ENCODE assay signal across 31 cellular contexts in genomic region chr19:4257025-4257424, GRCh38. TPM values are rescaled to one million over a fixed set of nuclear protein-coding genes. Genes with fewer than 3 reads are reported as not detected.
A peak's percentile ranks its signal among the peaks of the same experiment; 100 is the strongest.
DNase-seq lines count a peak whose midpoint lies in the region; ATAC-seq, FAIRE-seq and TF ChIP-seq lines count a peak whose summit lies in the region.
"Had no signal": no experiment of that assay in that cellular context is flagged by ENCODE, and none has a peak within 500 bp of the region (broad histone marks: within the 10 kb centered on the region; RNA-seq: fewer than 3 reads in every experiment).

No MANE protein-coding gene starts in this region.

- no peak for DNase-seq in K562 (ENCODE audit: extremely low read depth in 1 of 4, low spot score in 3 of 4)
- peak; percentile 67 for DNase-seq in osteoblast (ENCODE audit: insufficient read length, low spot score, missing footprints)
- DNase-seq: 8988T; ACHN; BE2C; C1 segment of cervical spinal cord; CD4-positive, alpha-beta memory T cell; CD8-positive, alpha-beta memory T cell; COR-L47; DMS 273 treated with DMSO at 0.1 percent for 48 hours; DMS153; DMS53; DMS79; DND-41; EL; GDM1 had no signal

- intact Hi-C loops in K562 (cut with micrococcal nuclease) = no loop called here

- no peaks in the 10 kb centered on the region for H3K79me2 ChIP-seq in K562 (ENCODE audit: control insufficient read depth, insufficient read depth, low read length)
- H3K79me2 ChIP-seq in osteoblast (ENCODE audit: insufficient read depth, low read length) = no peaks in the 10 kb centered on the region

- H4K20me1 ChIP-seq in K562 (replicated peaks; ENCODE audit: control insufficient read depth, insufficient read depth, low read length) = no peaks in the 10 kb centered on the region
- H4K20me1 ChIP-seq in osteoblast (ENCODE audit: insufficient read depth, low read length) = no peaks in the 10 kb centered on the region
- H4K20me1 ChIP-seq: BLaER1 had no signal

- H3K4me2 ChIP-seq in K562 (ENCODE audit: insufficient read depth, low read length) (no peak overlapping the region), osteoblast (ENCODE audit: insufficient read depth, low read length) (no peak overlapping the region)
- H3K4me2 ChIP-seq: BLaER1 had no signal

- H3K36me3 ChIP-seq in HEK293 (ENCODE audit: control insufficient read depth in 2 of 2, insufficient read depth in 1 of 2, low read length in 2 of 2) (peaks cover 27 to 71% of the 10 kb centered on the region in 2 experiments; a peak in 2 of 3 replicates), K562 (ENCODE audit: control insufficient read depth, insufficient read depth, low read length) (peaks cover 66% of the 10 kb centered on the region; the same call in 2 of the 3 replicates), osteoblast (ENCODE audit: insufficient read depth, low read length) (peaks cover 36% of the 10 kb centered on the region)

- POLR2A ChIA-PET in HEK293 (lab: Yijun Ruan, JAX) = interaction anchor here (0.7 kb wide), 1 partner anchor 8 kb away, joined by 5 read pairs; no protein-coding TSS in a partner anchor
- POLR2A ChIA-PET in K562 (lab: Yijun Ruan, JAX) = interaction anchor here (0.6 to 2.7 kb wide), 4 partner anchors 10 to 142 kb away, joined by 3 to 9 read pairs (median 4); partner anchors contain the start of gene YJU2

- no peak overlapping the region for H2AFZ ChIP-seq in K562 (ENCODE audit: low read depth, low read length)
- H2AFZ ChIP-seq in osteoblast (ENCODE audit: low read length) = no peak overlapping the region

- TF ChIP-seq RAD21 in K562 (CRISPR knock-in tag; conservative IDR thresholded peaks at IDR 0.05 in 1 of 2, IDR thresholded peaks at IDR 0.05 in 1 of 2) = no peak

- TF ChIP-seq EP300 in K562 (IDR thresholded peaks at IDR 0.05; ENCODE audit: low read length) = no peak

- in situ Hi-C loops in K562 (cut with MboI) = no loop called here

- CTCF ChIA-PET in HEK293 (lab: Yijun Ruan, JAX) (interaction anchor here (2.7 kb wide), 1 partner anchor 10 kb away, joined by 19 read pairs; no protein-coding TSS in a partner anchor), K562 (lab: Yijun Ruan, JAX; ENCODE audit: low intra/inter-chr PET ratio) (no interaction called here)

- no peaks in the 10 kb centered on the region for H3K27me3 ChIP-seq in K562 (ENCODE audit: control insufficient read depth in 2 of 2, insufficient read depth in 2 of 2, low read length in 2 of 2)
- H3K27me3 ChIP-seq in osteoblast (ENCODE audit: insufficient read depth, low read length) = no peaks in the 10 kb centered on the region
- H3K27me3 ChIP-seq: BE2C, BLaER1 had no signal

- H3K4me1 ChIP-seq in HEK293 (ENCODE audit: control insufficient read depth, insufficient read depth, low read length) = no peaks in the 10 kb centered on the region
- H3K4me1 ChIP-seq in K562 (replicated peaks in 1 of 2; ENCODE audit: control insufficient read depth in 2 of 2, insufficient read depth in 2 of 2, low read length in 2 of 2) = peaks cover 0 to 5% of the 10 kb centered on the region in 2 experiments; a peak in 1 of 5 replicates
- H3K4me1 ChIP-seq in osteoblast (ENCODE audit: insufficient read depth, low read length) = no peaks in the 10 kb centered on the region
- H3K4me1 ChIP-seq: BE2C had no signal

- no peak for TF ChIP-seq POLR2A in K562 (conservative IDR thresholded peaks at IDR 0.05)

- no peaks in the 10 kb centered on the region for H3K9me3 ChIP-seq in HEK293 (ENCODE audit: control insufficient read depth, insufficient read depth, low read depth, low read length)
- peaks cover 9% of the 10 kb centered on the region for H3K9me3 ChIP-seq in K562 (replicated peaks; ENCODE audit: control insufficient read depth, insufficient read depth, low read depth, low read length)
- peaks cover 6% of the 10 kb centered on the region for H3K9me3 ChIP-seq in osteoblast (ENCODE audit: low read depth, low read length)
- H3K9me3 ChIP-seq: BE2C had no signal

- FAIRE-seq in K562 (lab: Jason Lieb, UNC) = no peak
- FAIRE-seq: A204.1, GM12878, GM12892, GM18507, GM19239 had no signal

- H3K27ac ChIP-seq in HEK293 (ENCODE audit: extremely low read depth, low read depth, low read length) (no peak overlapping the region), K562 (ENCODE audit: extremely low read depth, low read depth, low read length) (no peak overlapping the region), osteoblast (ENCODE audit: low read depth, low read length) (no peak overlapping the region)
- H3K27ac ChIP-seq: BLaER1 had no signal

- H3K4me3 ChIP-seq in HEK293 (ENCODE audit: low read depth, low read length) (no peak overlapping the region), K562 (no peak overlapping the region), osteoblast (ENCODE audit: insufficient read depth, low read length) (no peak overlapping the region)
- H3K4me3 ChIP-seq: BLaER1, GM12878 had no signal

- TF ChIP-seq CTCF in HEK293 (tag by site-specific recombination; IDR thresholded peaks at IDR 0.05) (no peak), K562 (IDR thresholded peaks at IDR 0.05 in 2 of 3, conservative IDR thresholded peaks at IDR 0.05 in 1 of 3; ENCODE audit: insufficient read depth in 2 of 3, low read depth in 1 of 3, low read length in 3 of 3) (no peak), osteoblast (IDR thresholded peaks at IDR 0.05; ENCODE audit: extremely low read depth, low read depth, low read length) (no peak)

- BruUV-seq in K562 (replicated peaks; lab: Mats Ljungman, UMichigan) = no TSS peak

- H3K9ac ChIP-seq in K562 (ENCODE audit: insufficient read depth in 1 of 2, low read depth in 2 of 2, low read length in 2 of 2) = no peak overlapping the region
- H3K9ac ChIP-seq: BLaER1 had no signal

- H3K9me1 ChIP-seq in K562 (ENCODE audit: control insufficient read depth, insufficient read depth, low read length) = no peaks in the 10 kb centered on the region

- 99% methylated on average over 6 of the region's 6 CpGs for WGBS in K562 (ENCODE audit: insufficient coverage, low coverage, missing lambda C conversion rate)

- ATAC-seq in K562 (no peak), HG03571 (IDR thresholded peaks at IDR 0.05; ENCODE audit: unreplicated experiment) (no peak), GM18511 (IDR thresholded peaks at IDR 0.05; ENCODE audit: unreplicated experiment) (no peak)
- ATAC-seq: GM12878 had no signal

RNA-seq across cellular contexts. Expression of gene YJU2, which starts 10.1 kb away (rescaled TPM):
- 8.3 and 15.5 TPM in 2 replicates for total RNA-seq in K562 (2011; cell fraction: chromatin; rRNA removed; ENCODE audit: low replicate concordance)
- 12.6 and 14.5 TPM in 2 replicates for total RNA-seq in K562 (2011; cell fraction: nucleolus; rRNA removed)
- total RNA-seq in K562 (2011; cell fraction: nucleoplasm; rRNA removed) = 8.1 and 11.4 TPM in 2 replicates
- total RNA-seq in K562 (2014; rRNA removed) (34.9 and 46.0 TPM in 2 replicates), K562 (2014; rRNA removed; fragmentation: Illumina TruSeq; extraction: Trizol) (11.7 and 12.1 TPM in 2 replicates), K562 (2015; rRNA removed; fragmentation: Illumina TruSeq; extraction: Trizol) (22.4 and 23.5 TPM in 2 replicates), K562 (2021) (26.5 and 28.6 TPM in 2 replicates), osteoblast (15.3 and 17.0 TPM in 2 replicates)
- polyA plus RNA-seq in K562 (2011; rRNA removed) (12.6 and 15.4 TPM in 2 replicates), K562 (2014; fragmentation: Illumina TruSeq; extraction: Trizol) (19.3 and 27.8 TPM in 2 replicates), K562 (2014; fragmentation: Nextera tagmentation; extraction: Ambion mirVana) (1 to 10 TPM in 1 of 2 experiments, under 1 TPM in 1; 0.41 to 1.4 TPM), K562 (2014; rRNA removed) (33.0 and 34.6 TPM in 2 replicates)
- polyA plus RNA-seq in K562 (2011; cell fraction: cytosol; rRNA removed) = 17.5 and 33.3 TPM in 2 replicates
- polyA plus RNA-seq in K562 (2011; cell fraction: nucleus; rRNA removed) = 8.4 and 11.4 TPM in 2 replicates
- polyA plus RNA-seq in K562 (2012) = 20.8 and 26.9 TPM in 2 replicates
- 11.0 and 12.5 TPM in 2 replicates for polyA minus RNA-seq in K562 (2011; rRNA and poly(A)+ RNA removed)
- polyA minus RNA-seq in K562 (2011; cell fraction: cytosol; rRNA and poly(A)+ RNA removed) = 8.3 and 10.7 TPM in 2 replicates
- polyA minus RNA-seq in K562 (2011; cell fraction: nucleus; rRNA and poly(A)+ RNA removed) = 3.2 and 6.4 TPM in 2 replicates

RNA-seq across cellular contexts. Expression of gene SHD, which starts 22.0 kb away (rescaled TPM):
- total RNA-seq in K562 (2011; cell fraction: chromatin; rRNA removed; ENCODE audit: low replicate concordance) = 0.42 TPM in 1 of 2 replicates, not detected in the other
- total RNA-seq in K562 (2011; cell fraction: nucleolus; rRNA removed) = not detected in 2 replicates
- total RNA-seq in K562 (2011; cell fraction: nucleoplasm; rRNA removed) = not detected in 2 replicates
- total RNA-seq in K562 (2014; rRNA removed) (0.33 TPM in 1 of 2 replicates, not detected in the other), K562 (2014; rRNA removed; fragmentation: Illumina TruSeq; extraction: Trizol) (not detected in 2 replicates), K562 (2015; rRNA removed; fragmentation: Illumina TruSeq; extraction: Trizol) (0.15 TPM in 1 of 2 replicates, not detected in the other), K562 (2021) (0.38 and 0.62 TPM in 2 replicates), osteoblast (not detected in 2 replicates)
- polyA plus RNA-seq in K562 (2011; rRNA removed) (0.22 TPM in 1 of 2 replicates, not detected in the other), K562 (2014; fragmentation: Illumina TruSeq; extraction: Trizol) (0.42 TPM in 1 of 2 replicates, not detected in the other), K562 (2014; fragmentation: Nextera tagmentation; extraction: Ambion mirVana) (under 1 TPM; 0.13 to 0.18 TPM), K562 (2014; rRNA removed) (0.05 and 0.13 TPM in 2 replicates)
- 0.21 and 0.49 TPM in 2 replicates for polyA plus RNA-seq in K562 (2011; cell fraction: cytosol; rRNA removed)
- polyA plus RNA-seq in K562 (2011; cell fraction: nucleus; rRNA removed) = 0.36 and 0.90 TPM in 2 replicates
- polyA plus RNA-seq in K562 (2012) = 0.78 and 1.4 TPM in 2 replicates
- not detected in 2 replicates for polyA minus RNA-seq in K562 (2011; rRNA and poly(A)+ RNA removed)
- not detected in 2 replicates for polyA minus RNA-seq in K562 (2011; cell fraction: cytosol; rRNA and poly(A)+ RNA removed)
- polyA minus RNA-seq in K562 (2011; cell fraction: nucleus; rRNA and poly(A)+ RNA removed) = not detected in 2 replicates
- total RNA-seq: A673; CD4-positive, CD25-positive, alpha-beta regulatory T cell; CD8-positive, alpha-beta memory T cell; Daoy; G401; GM12878 had no signal
- polyA plus RNA-seq: AG04450; CD14-positive monocyte; CD4-positive, alpha-beta memory T cell; CD4-positive, CD25-positive, alpha-beta regulatory T cell; CD8-positive, alpha-beta memory T cell had no signal

RNA-seq across cellular contexts. Expression of gene EBI3, which starts 27.7 kb away (rescaled TPM):
- total RNA-seq in K562 (2011; cell fraction: chromatin; rRNA removed; ENCODE audit: low replicate concordance) = not detected in 2 replicates
- total RNA-seq in K562 (2011; cell fraction: nucleolus; rRNA removed) = 0.33 and 0.39 TPM in 2 replicates
- not detected in 2 replicates for total RNA-seq in K562 (2011; cell fraction: nucleoplasm; rRNA removed)
- total RNA-seq in K562 (2014; rRNA removed) = not detected in 2 replicates
- total RNA-seq in K562 (2014; rRNA removed; fragmentation: Illumina TruSeq; extraction: Trizol) = not detected in 2 replicates
- not detected in 2 replicates for total RNA-seq in K562 (2015; rRNA removed; fragmentation: Illumina TruSeq; extraction: Trizol)
- total RNA-seq in K562 (2021) = 0.22 TPM in 1 of 2 replicates, not detected in the other
- polyA plus RNA-seq in K562 (2011; rRNA removed) = 0.12 and 0.35 TPM in 2 replicates
- polyA plus RNA-seq in K562 (2011; cell fraction: cytosol; rRNA removed) = 0.34 and 1.2 TPM in 2 replicates
- 0.13 and 0.36 TPM in 2 replicates for polyA plus RNA-seq in K562 (2011; cell fraction: nucleus; rRNA removed)
- 0.21 and 0.47 TPM in 2 replicates for polyA plus RNA-seq in K562 (2012)
- 0.30 TPM in 1 of 2 replicates, not detected in the other for polyA plus RNA-seq in K562 (2014; fragmentation: Illumina TruSeq; extraction: Trizol)
- polyA plus RNA-seq in K562 (2014; fragmentation: Nextera tagmentation; extraction: Ambion mirVana) = not detected
- polyA plus RNA-seq in K562 (2014; rRNA removed) = 0.08 and 0.40 TPM in 2 replicates
- polyA minus RNA-seq in K562 (2011; rRNA and poly(A)+ RNA removed) = not detected in 2 replicates
- polyA minus RNA-seq in K562 (2011; cell fraction: cytosol; rRNA and poly(A)+ RNA removed) = not detected in 2 replicates
- polyA minus RNA-seq in K562 (2011; cell fraction: nucleus; rRNA and poly(A)+ RNA removed) = not detected in 2 replicates
- total RNA-seq in osteoblast = not detected in 2 replicates
- total RNA-seq: CD4-positive, alpha-beta memory T cell; CD4-positive, CD25-positive, alpha-beta regulatory T cell had no signal
- polyA plus RNA-seq: CD8-positive, alpha-beta memory T cell had no signal

RNA-seq across cellular contexts. Expression of gene TMIGD2, which starts 45.2 kb away (rescaled TPM):
- not detected in 2 replicates for total RNA-seq in K562 (2011; cell fraction: chromatin; rRNA removed; ENCODE audit: low replicate concordance)
- total RNA-seq in K562 (2011; cell fraction: nucleolus; rRNA removed) = not detected in 2 replicates
- not detected in 2 replicates for total RNA-seq in K562 (2011; cell fraction: nucleoplasm; rRNA removed)
- not detected in 2 replicates for total RNA-seq in K562 (2014; rRNA removed)
- total RNA-seq in K562 (2014; rRNA removed; fragmentation: Illumina TruSeq; extraction: Trizol) = not detected in 2 replicates
- total RNA-seq in K562 (2015; rRNA removed; fragmentation: Illumina TruSeq; extraction: Trizol) = not detected in 2 replicates
- not detected in 2 replicates for total RNA-seq in K562 (2021)
- polyA plus RNA-seq in K562 (2011; rRNA removed) = not detected in 2 replicates
- 0.06 TPM in 1 of 2 replicates, not detected in the other for polyA plus RNA-seq in K562 (2011; cell fraction: cytosol; rRNA removed)
- polyA plus RNA-seq in K562 (2011; cell fraction: nucleus; rRNA removed) = not detected in 2 replicates
- polyA plus RNA-seq in K562 (2012) = 0.10 and 0.18 TPM in 2 replicates
- not detected in 2 replicates for polyA plus RNA-seq in K562 (2014; fragmentation: Illumina TruSeq; extraction: Trizol)
- polyA plus RNA-seq in K562 (2014; fragmentation: Nextera tagmentation; extraction: Ambion mirVana) = not detected
- polyA plus RNA-seq in K562 (2014; rRNA removed) = not detected in 2 replicates
- not detected in 2 replicates for polyA minus RNA-seq in K562 (2011; rRNA and poly(A)+ RNA removed)
- not detected in 2 replicates for polyA minus RNA-seq in K562 (2011; cell fraction: cytosol; rRNA and poly(A)+ RNA removed)
- polyA minus RNA-seq in K562 (2011; cell fraction: nucleus; rRNA and poly(A)+ RNA removed) = not detected in 2 replicates
- not detected in 2 replicates for total RNA-seq in osteoblast
- total RNA-seq: A673, Daoy, G401 had no signal
- polyA plus RNA-seq: AG04450 had no signal

RNA-seq across cellular contexts. Expression of gene FSD1, which starts 47.4 kb away (rescaled TPM):
- 1.8 and 3.1 TPM in 2 replicates for total RNA-seq in K562 (2011; cell fraction: chromatin; rRNA removed; ENCODE audit: low replicate concordance)
- 1.7 and 2.8 TPM in 2 replicates for total RNA-seq in K562 (2011; cell fraction: nucleolus; rRNA removed)
- total RNA-seq in K562 (2011; cell fraction: nucleoplasm; rRNA removed) = 0.92 and 1.4 TPM in 2 replicates
- 0.65 and 0.77 TPM in 2 replicates for total RNA-seq in K562 (2014; rRNA removed)
- total RNA-seq in K562 (2014; rRNA removed; fragmentation: Illumina TruSeq; extraction: Trizol) = 0.73 and 0.80 TPM in 2 replicates
- total RNA-seq in K562 (2015; rRNA removed; fragmentation: Illumina TruSeq; extraction: Trizol) = 0.49 and 0.69 TPM in 2 replicates
- 1.4 and 1.5 TPM in 2 replicates for total RNA-seq in K562 (2021)
- polyA plus RNA-seq in K562 (2011; rRNA removed) = 0.87 and 1.2 TPM in 2 replicates
- 0.44 and 3.4 TPM in 2 replicates for polyA plus RNA-seq in K562 (2011; cell fraction: cytosol; rRNA removed)
- 2.1 and 3.7 TPM in 2 replicates for polyA plus RNA-seq in K562 (2011; cell fraction: nucleus; rRNA removed)
- polyA plus RNA-seq in K562 (2012) = 0.44 and 1.0 TPM in 2 replicates
- 0.29 and 1.9 TPM in 2 replicates for polyA plus RNA-seq in K562 (2014; fragmentation: Illumina TruSeq; extraction: Trizol)
- under 1 TPM in 1 of 2 experiments, not detected in 1; 0.11 TPM for polyA plus RNA-seq in K562 (2014; fragmentation: Nextera tagmentation; extraction: Ambion mirVana)
- 0.78 and 1.1 TPM in 2 replicates for polyA plus RNA-seq in K562 (2014; rRNA removed)
- 0.33 and 0.49 TPM in 2 replicates for polyA minus RNA-seq in K562 (2011; rRNA and poly(A)+ RNA removed)
- not detected in 2 replicates for polyA minus RNA-seq in K562 (2011; cell fraction: cytosol; rRNA and poly(A)+ RNA removed)
- polyA minus RNA-seq in K562 (2011; cell fraction: nucleus; rRNA and poly(A)+ RNA removed) = 0.22 and 0.81 TPM in 2 replicates
- 0.29 and 1.1 TPM in 2 replicates for total RNA-seq in osteoblast
- polyA plus RNA-seq: CD14-positive monocyte had no signal
